In the genomic region with DNA sequence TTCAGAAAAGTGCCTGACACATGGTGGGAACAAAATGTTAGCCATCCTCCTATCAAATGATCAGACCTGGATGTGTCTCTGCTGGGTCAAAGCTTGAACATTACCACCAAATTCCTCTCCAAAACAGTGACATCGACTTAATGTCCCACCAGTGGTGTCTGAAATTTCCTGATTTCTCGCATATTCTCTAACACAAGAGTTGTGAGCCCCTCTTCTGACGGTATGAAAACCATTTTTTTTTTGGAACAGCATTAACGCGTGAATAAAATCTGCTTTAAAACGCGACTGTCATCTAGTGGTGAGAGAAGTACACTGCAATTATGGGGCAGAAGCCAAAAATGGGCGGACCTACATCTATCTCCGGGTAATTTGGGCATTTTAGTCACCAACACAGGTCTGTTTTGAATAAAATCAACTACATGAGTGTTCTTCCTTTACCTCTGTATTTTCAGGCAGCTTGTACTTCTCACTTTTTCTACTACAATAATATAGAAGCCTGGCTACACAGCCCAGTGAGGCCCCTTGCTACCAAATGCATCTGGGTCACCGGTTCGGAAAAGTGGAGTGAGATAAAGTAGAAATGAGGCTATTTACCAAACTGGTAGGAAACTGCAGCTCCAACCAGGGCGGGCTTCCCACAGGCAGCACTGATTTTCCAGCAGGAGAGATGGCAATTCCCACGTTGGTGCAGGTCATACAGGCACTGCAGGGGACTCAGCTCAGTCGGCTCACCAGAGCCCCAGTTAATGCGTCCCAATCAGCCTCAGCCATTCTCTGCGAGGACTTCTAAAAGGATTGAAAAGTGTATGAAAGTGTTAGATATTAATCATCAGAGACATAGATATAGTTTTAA, we compare ENCODE assay signal across 8 cellular contexts. TPM values are rescaled to one million over a fixed set of nuclear protein-coding genes. Genes with fewer than 3 reads are reported as not detected.
DNase-seq lines count a peak whose midpoint lies in the region; ATAC-seq, FAIRE-seq and TF ChIP-seq lines count a peak whose summit lies in the region.

No MANE protein-coding gene starts in this region.

- ATAC-seq in thoracic aorta (ENCODE audit: insufficient number of reproducible peaks, low FRiP score, low read depth) (peak; percentile 77), HG02763 (IDR thresholded peaks at IDR 0.05; ENCODE audit: unreplicated experiment) (no peak)

- TF ChIP-seq CTCF in C4-2B (conservative IDR thresholded peaks at IDR 0.05) (peak; percentile 97), dorsolateral prefrontal cortex (IDR thresholded peaks at IDR 0.05 in 54 of 56, conservative IDR thresholded peaks at IDR 0.05 in 2 of 56; ENCODE audit: low read depth in 1 of 56, partially characterized antibody in 56 of 56) (peak; percentile 75 to 96 (median 89)), thoracic aorta (IDR thresholded peaks at IDR 0.05) (peak; percentile 95)

- no peak overlapping the region for H4K91ac ChIP-seq in mesenchymal stem cell (ENCODE audit: low read length)

- H3K27ac ChIP-seq in C4-2B (no peak overlapping the region), dorsolateral prefrontal cortex (peak overlapping the region in 24 of 59 donors; percentile 19 to 79 (median 56)), mesenchymal stem cell (ENCODE audit: low read length, poor library complexity, severe bottlenecking) (no peak overlapping the region), thoracic aorta (no peak overlapping the region)

- intact Hi-C loops in dorsolateral prefrontal cortex (cut with DNase I) = loop anchor here (5.0 to 10.0 kb wide), 2 partner anchors 489 to 491 kb away; no protein-coding TSS in a partner anchor

- H2BK120ac ChIP-seq in mesenchymal stem cell (ENCODE audit: low read depth, low read length) = no peak overlapping the region

- H2AK5ac ChIP-seq in mesenchymal stem cell (ENCODE audit: low read length, severe bottlenecking) = peak overlapping the region; percentile 35

- no peak overlapping the region for H3K14ac ChIP-seq in mesenchymal stem cell (ENCODE audit: low read length in 2 of 2)

- no peaks in the 10 kb centered on the region for H3K36me3 ChIP-seq in mesenchymal stem cell (ENCODE audit: control insufficient read depth in 1 of 2, insufficient read depth in 2 of 2, low read depth in 1 of 2, low read length in 2 of 2)
- H3K36me3 ChIP-seq in thoracic aorta = no peaks in the 10 kb centered on the region

- no peak overlapping the region for H3K18ac ChIP-seq in mesenchymal stem cell (ENCODE audit: low read depth in 1 of 2, low read length in 2 of 2)

- H3K4me1 ChIP-seq in mesenchymal stem cell (ENCODE audit: control insufficient read depth, insufficient read depth, low read depth, low read length) (peaks cover 5% of the 10 kb centered on the region), thoracic aorta (ENCODE audit: control insufficient read depth in 1 of 2, low read depth in 2 of 2) (peaks cover 0 to 12% of the 10 kb centered on the region in 2 donors)

- H3K9ac ChIP-seq in mesenchymal stem cell (ENCODE audit: low read length) = peak overlapping the region; percentile 39

- FAIRE-seq in GM19239 (lab: Jason Lieb, UNC) = peak; percentile 91

- H3K79me1 ChIP-seq in mesenchymal stem cell (replicated peaks; ENCODE audit: low read length, poor library complexity, severe bottlenecking) = no peaks in the 10 kb centered on the region

- no peak overlapping the region for H3K4ac ChIP-seq in mesenchymal stem cell (ENCODE audit: low read depth in 1 of 2, low read length in 2 of 2)

- H2BK15ac ChIP-seq in mesenchymal stem cell (ENCODE audit: low read depth, poor library complexity, severe bottlenecking) = no peak overlapping the region

- WGBS in mesenchymal stem cell = 24% methylated on average over 14 of the region's 16 CpGs

- no peak overlapping the region for H4K8ac ChIP-seq in mesenchymal stem cell (ENCODE audit: low read length)

- no peak overlapping the region for H2AFZ ChIP-seq in mesenchymal stem cell (ENCODE audit: low read depth, low read length)

- H3K9me3 ChIP-seq in mesenchymal stem cell (ENCODE audit: control insufficient read depth, low read length) (no peaks in the 10 kb centered on the region), thoracic aorta (no peaks in the 10 kb centered on the region)

- H3K27me3 ChIP-seq in dorsolateral prefrontal cortex = no peaks in the 10 kb centered on the region
- peaks cover 4 to 21% of the 10 kb centered on the region in 2 experiments for H3K27me3 ChIP-seq in mesenchymal stem cell (ENCODE audit: control insufficient read depth in 1 of 2, insufficient read depth in 1 of 2, low read length in 2 of 2)
- H3K27me3 ChIP-seq in thoracic aorta (replicated peaks; ENCODE audit: insufficient read depth) = no peaks in the 10 kb centered on the region

- H3K4me3 ChIP-seq in dorsolateral prefrontal cortex = peak overlapping the region in 37 of 59 donors; percentile 0 to 49 (median 25)
- H3K4me3 ChIP-seq in mesenchymal stem cell (ENCODE audit: insufficient read depth in 1 of 2, low read depth in 1 of 2, low read length in 2 of 2) = peak overlapping the region in 1 of 2 experiments; percentile 38
- H3K4me3 ChIP-seq in thoracic aorta = peak overlapping the region; percentile 24

- no peak overlapping the region for H3K23ac ChIP-seq in mesenchymal stem cell (ENCODE audit: low read length in 2 of 2)

- peak; percentile 36 for DNase-seq in GM19239 (ENCODE audit: insufficient read length, low spot score)
- peak; percentile 59 for DNase-seq in NCI-H1105 treated with DMSO at 0.1 percent for 48 hours (lab: John Stamatoyannopoulos, UW)
- DNase-seq in T1000 (lab: John Stamatoyannopoulos, UW) = peak; percentile 16
- peak in 2 of 10 donors; percentile 53 to 61 for DNase-seq in dorsolateral prefrontal cortex
- peak; percentile 61 for DNase-seq in mesenchymal stem cell
- peak; percentile 15 for DNase-seq in thoracic aorta (ENCODE audit: low spot score)

- H3K4me2 ChIP-seq in mesenchymal stem cell (ENCODE audit: low read length, poor library complexity, severe bottlenecking) = peak overlapping the region; percentile 35

- H2BK12ac ChIP-seq in mesenchymal stem cell (ENCODE audit: low read length in 2 of 2) = no peak overlapping the region

- no peak overlapping the region for H2BK5ac ChIP-seq in mesenchymal stem cell (ENCODE audit: low read depth, low read length, poor library complexity, severe bottlenecking)

RNA-seq across cellular contexts. Expression of a gene that starts 27.4 kb away (rescaled TPM):
- total RNA-seq in dorsolateral prefrontal cortex (10 to 100 TPM in 5 of 120 experiments, 1 to 10 TPM in 115; 3.2 to 12.5 (median 6.9) TPM), thoracic aorta (1 to 10 TPM; 7.4 to 8.8 TPM)
- polyA plus RNA-seq in mesenchymal stem cell (2013, experiment 1 of 2) = 14.6 TPM
- 13.8 TPM for polyA plus RNA-seq in mesenchymal stem cell (2013, experiment 2 of 2)

RNA-seq across cellular contexts. Expression of a gene that starts 27.6 kb away (rescaled TPM):
- total RNA-seq in dorsolateral prefrontal cortex (10 to 100 TPM; 48.0 to 94.6 (median 62.3) TPM), thoracic aorta (100 to 1,000 TPM in 1 of 2 donors, 10 to 100 TPM in 1; 63.0 to 112 TPM)
- polyA plus RNA-seq in mesenchymal stem cell (2013, experiment 1 of 2) = 76.3 TPM
- polyA plus RNA-seq in mesenchymal stem cell (2013, experiment 2 of 2) = 76.9 TPM
